ENCODE assay signal across 1 cellular context in the genomic region with DNA sequence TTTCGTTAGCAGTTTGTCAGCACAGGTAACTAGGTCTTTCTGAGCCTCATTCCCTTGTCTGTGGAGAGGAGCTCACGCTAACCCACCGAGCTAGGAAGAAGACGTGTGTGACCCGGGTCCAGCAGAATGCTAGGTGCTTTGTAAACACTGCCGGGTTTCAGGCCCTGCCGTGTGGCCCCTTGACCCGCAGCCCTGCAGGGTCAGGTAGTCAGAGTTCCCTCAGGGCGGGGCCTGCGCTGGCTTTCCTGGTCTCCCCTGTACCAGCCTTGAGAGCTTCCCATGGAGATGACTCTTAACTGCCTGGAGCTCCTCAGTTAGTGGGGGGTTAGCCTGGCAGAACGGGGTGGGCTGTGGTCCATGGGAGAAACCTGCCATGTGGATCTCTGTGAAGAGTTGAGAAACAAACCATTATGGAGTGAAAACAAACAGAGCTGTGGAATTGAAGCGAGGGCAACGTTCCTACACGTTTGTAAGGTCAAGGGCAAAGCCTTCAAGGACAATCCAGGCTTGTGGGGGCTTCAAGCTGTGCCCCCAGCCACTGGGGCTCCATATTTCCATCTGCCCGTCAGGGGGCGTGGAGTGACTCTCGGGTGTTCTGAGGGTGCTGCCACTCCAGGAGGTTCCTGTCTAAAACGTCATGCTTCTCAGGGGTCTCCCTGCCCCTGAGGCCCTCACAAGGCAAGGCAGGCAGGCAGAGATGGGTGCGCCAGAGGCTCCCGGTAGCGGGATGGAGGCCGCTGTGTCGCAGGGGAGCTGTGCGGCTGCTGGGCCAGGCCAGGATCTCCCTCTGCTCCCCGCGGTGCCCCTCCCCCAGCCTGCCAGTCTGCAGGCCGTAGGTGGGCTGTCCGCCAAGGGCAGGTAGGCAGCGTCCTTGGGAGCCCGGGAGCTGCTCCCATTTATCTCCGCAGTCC.
TF ChIP-seq lines count a peak whose summit lies in the region.

No MANE protein-coding gene starts in this region.

TF ChIP-seq in WTC11, 78 proteins besides CTCF, POLR2A, EP300 and RAD21 (continued from another document):
- TF ChIP-seq, protein P1, sequence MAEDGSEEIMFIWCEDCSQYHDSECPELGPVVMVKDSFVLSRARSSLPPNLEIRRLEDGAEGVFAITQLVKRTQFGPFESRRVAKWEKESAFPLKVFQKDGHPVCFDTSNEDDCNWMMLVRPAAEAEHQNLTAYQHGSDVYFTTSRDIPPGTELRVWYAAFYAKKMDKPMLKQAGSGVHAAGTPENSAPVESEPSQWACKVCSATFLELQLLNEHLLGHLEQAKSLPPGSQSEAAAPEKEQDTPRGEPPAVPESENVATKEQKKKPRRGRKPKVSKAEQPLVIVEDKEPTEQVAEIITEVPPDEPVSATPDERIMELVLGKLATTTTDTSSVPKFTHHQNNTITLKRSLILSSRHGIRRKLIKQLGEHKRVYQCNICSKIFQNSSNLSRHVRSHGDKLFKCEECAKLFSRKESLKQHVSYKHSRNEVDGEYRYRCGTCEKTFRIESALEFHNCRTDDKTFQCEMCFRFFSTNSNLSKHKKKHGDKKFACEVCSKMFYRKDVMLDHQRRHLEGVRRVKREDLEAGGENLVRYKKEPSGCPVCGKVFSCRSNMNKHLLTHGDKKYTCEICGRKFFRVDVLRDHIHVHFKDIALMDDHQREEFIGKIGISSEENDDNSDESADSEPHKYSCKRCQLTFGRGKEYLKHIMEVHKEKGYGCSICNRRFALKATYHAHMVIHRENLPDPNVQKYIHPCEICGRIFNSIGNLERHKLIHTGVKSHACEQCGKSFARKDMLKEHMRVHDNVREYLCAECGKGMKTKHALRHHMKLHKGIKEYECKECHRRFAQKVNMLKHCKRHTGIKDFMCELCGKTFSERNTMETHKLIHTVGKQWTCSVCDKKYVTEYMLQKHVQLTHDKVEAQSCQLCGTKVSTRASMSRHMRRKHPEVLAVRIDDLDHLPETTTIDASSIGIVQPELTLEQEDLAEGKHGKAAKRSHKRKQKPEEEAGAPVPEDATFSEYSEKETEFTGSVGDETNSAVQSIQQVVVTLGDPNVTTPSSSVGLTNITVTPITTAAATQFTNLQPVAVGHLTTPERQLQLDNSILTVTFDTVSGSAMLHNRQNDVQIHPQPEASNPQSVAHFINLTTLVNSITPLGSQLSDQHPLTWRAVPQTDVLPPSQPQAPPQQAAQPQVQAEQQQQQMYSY (CRISPR knock-in tag; IDR thresholded peaks at IDR 0.05) = peak; percentile 33; the same call in 1 of the 2 replicates
